ENCODE assay signal across 1 cellular context in the genomic region with DNA sequence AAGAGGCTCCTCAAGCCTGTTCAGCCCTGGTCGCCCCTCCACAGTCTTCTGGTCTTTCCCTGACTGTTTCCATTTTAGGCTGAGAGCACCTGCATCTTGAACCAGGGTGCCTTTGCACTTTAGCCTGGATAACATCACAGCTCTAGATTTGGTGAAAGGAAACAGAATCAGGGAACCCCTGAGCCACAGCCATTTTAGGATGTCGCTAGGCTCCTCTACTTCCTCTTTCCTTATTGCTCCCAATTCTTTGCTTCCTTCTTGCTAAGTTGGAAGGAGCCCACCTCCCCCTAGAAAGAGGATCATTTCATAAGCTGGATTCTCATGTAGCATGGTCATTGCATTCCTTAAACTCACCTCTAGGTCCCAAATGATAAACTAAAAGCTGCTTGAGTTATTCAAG.
TF ChIP-seq lines count a peak whose summit lies in the region.

No MANE protein-coding gene starts in this region.

TF ChIP-seq in HCT116, 20 proteins besides CTCF, POLR2A, EP300 and RAD21 (continued from another document):
- TF ChIP-seq, protein P1, sequence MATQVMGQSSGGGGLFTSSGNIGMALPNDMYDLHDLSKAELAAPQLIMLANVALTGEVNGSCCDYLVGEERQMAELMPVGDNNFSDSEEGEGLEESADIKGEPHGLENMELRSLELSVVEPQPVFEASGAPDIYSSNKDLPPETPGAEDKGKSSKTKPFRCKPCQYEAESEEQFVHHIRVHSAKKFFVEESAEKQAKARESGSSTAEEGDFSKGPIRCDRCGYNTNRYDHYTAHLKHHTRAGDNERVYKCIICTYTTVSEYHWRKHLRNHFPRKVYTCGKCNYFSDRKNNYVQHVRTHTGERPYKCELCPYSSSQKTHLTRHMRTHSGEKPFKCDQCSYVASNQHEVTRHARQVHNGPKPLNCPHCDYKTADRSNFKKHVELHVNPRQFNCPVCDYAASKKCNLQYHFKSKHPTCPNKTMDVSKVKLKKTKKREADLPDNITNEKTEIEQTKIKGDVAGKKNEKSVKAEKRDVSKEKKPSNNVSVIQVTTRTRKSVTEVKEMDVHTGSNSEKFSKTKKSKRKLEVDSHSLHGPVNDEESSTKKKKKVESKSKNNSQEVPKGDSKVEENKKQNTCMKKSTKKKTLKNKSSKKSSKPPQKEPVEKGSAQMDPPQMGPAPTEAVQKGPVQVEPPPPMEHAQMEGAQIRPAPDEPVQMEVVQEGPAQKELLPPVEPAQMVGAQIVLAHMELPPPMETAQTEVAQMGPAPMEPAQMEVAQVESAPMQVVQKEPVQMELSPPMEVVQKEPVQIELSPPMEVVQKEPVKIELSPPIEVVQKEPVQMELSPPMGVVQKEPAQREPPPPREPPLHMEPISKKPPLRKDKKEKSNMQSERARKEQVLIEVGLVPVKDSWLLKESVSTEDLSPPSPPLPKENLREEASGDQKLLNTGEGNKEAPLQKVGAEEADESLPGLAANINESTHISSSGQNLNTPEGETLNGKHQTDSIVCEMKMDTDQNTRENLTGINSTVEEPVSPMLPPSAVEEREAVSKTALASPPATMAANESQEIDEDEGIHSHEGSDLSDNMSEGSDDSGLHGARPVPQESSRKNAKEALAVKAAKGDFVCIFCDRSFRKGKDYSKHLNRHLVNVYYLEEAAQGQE (IDR thresholded peaks at IDR 0.05; ENCODE audit: low read depth) = no peak
TF ChIP-seq in HCT116: peak in this region for 0.
